In genomic region chr17:31072186-31072585, GRCh38 we compare ENCODE assay signal across 14 cellular contexts. TPM values are rescaled to one million over a fixed set of nuclear protein-coding genes. Genes with fewer than 3 reads are reported as not detected.
DNase-seq lines count a peak whose midpoint lies in the region; ATAC-seq and TF ChIP-seq lines count a peak whose summit lies in the region.
"Had no signal": no experiment of that assay in that cellular context is flagged by ENCODE, and none has a peak within 500 bp of the region (broad histone marks: within the 10 kb centered on the region; RNA-seq: fewer than 3 reads in every experiment).

No MANE protein-coding gene starts in this region.

- H3K9me3 ChIP-seq in gastrocnemius medialis: no peaks in the 10 kb centered on the region
- H3K9me3 ChIP-seq: thoracic aorta had no signal

- H3K36me3 Mint-ChIP-seq in type B pancreatic cell: no peaks in the 10 kb centered on the region
- H3K36me3 Mint-ChIP-seq: memory B cell had no signal

- no peaks in the 10 kb centered on the region for H3K9me3 Mint-ChIP-seq in type B pancreatic cell
- H3K9me3 Mint-ChIP-seq: memory B cell had no signal

- peaks cover 7 to 8% of the 10 kb centered on the region in 2 donors for H3K4me1 ChIP-seq in gastrocnemius medialis

- ATAC-seq in gastrocnemius medialis: no peak

- no peak overlapping the region for H3K27ac ChIP-seq in gastrocnemius medialis
- H3K27ac ChIP-seq: thoracic aorta had no signal

- H3K36me3 ChIP-seq in gastrocnemius medialis: no peaks in the 10 kb centered on the region
- H3K36me3 ChIP-seq: thoracic aorta had no signal

- no peak for TF ChIP-seq CTCF in type B pancreatic cell (conservative IDR thresholded peaks at IDR 0.05)
- TF ChIP-seq CTCF in gastrocnemius medialis (IDR thresholded peaks at IDR 0.05 in 4 of 5, conservative IDR thresholded peaks at IDR 0.05 in 1 of 5): no peak

- H3K4me1 Mint-ChIP-seq in type B pancreatic cell (ENCODE audit: unreplicated experiment): peaks cover 20% of the 10 kb centered on the region
- H3K4me1 Mint-ChIP-seq: memory B cell had no signal

- in situ Hi-C loops in gastrocnemius medialis (cut with MboI; ENCODE audit: low sequenced_read_pairs in 4 of 4): no loop called here

- DNase-seq in SIG-M5 treated with dmso at 0.1 percent for 504 hours (lab: John Stamatoyannopoulos, UW; ENCODE audit: unreplicated experiment) (peak; percentile 49), SIG-M5 (lab: John Stamatoyannopoulos, UW) (no peak), NOMO-1 treated with DMSO at 0.1 percent for 48 hours (lab: John Stamatoyannopoulos, UW; ENCODE audit: unreplicated experiment) (peak; percentile 61), fibroblast of gingiva (ENCODE audit: low read depth) (peak; percentile 76), type B pancreatic cell (ENCODE audit: extremely low spot score, unreplicated experiment) (no peak), NCI-H1092 (lab: John Stamatoyannopoulos, UW) (no peak), iPS-NIHi7 (ENCODE audit: extremely low spot score) (no peak), gastrocnemius medialis (no peak)
- DNase-seq: activated naive CD4-positive, alpha-beta T cell; HCEC 1CT; NCI-H1048; occipital lobe had no signal

- intact Hi-C loops in gastrocnemius medialis (cut with DNase I; ENCODE audit: low total_unique reads): no loop called here

- no peak for TF ChIP-seq POLR2A in gastrocnemius medialis (IDR thresholded peaks at IDR 0.05)

- peak overlapping the region; percentile 83 for H3K27ac Mint-ChIP-seq in type B pancreatic cell
- H3K27ac Mint-ChIP-seq: memory B cell had no signal

- peak overlapping the region; percentile 51 for H3K4me3 Mint-ChIP-seq in type B pancreatic cell
- H3K4me3 Mint-ChIP-seq: memory B cell had no signal

- no peak overlapping the region for H3K4me3 ChIP-seq in gastrocnemius medialis
- H3K4me3 ChIP-seq: thoracic aorta had no signal

- no peaks in the 10 kb centered on the region for H3K27me3 Mint-ChIP-seq in type B pancreatic cell

- no peaks in the 10 kb centered on the region for H3K27me3 ChIP-seq in gastrocnemius medialis

RNA-seq across cellular contexts. Expression of gene NF1, which starts 22.6 kb away (rescaled TPM):
- 62.6 and 69.9 TPM in 2 replicates for total RNA-seq in type B pancreatic cell (ENCODE audit: low replicate concordance)
- 10 to 100 TPM; 23.6 to 47.3 (median 32.0) TPM for total RNA-seq in gastrocnemius medialis

Comparison
In these comparisons a context has a peak if more than half of its experiments do, and no peak if none do; other contexts are left out.
1. DNase-seq: peak in SIG-M5 treated with dmso at 0.1 percent for 504 hours (single experiment), NOMO-1 treated with DMSO at 0.1 percent for 48 hours (single experiment) and fibroblast of gingiva (single experiment); none in SIG-M5 (single experiment), type B pancreatic cell (single experiment), NCI-H1092 (single experiment), iPS-NIHi7 (single experiment) and gastrocnemius medialis (0 of 2).